In genomic region chr7:117250245-117250644, GRCh38 we compare ENCODE assay signal across 32 cellular contexts.
"Had no signal": no experiment of that assay in that cellular context is flagged by ENCODE, and none has a peak within 500 bp of the region (broad histone marks: within the 10 kb centered on the region; RNA-seq: fewer than 3 reads in every experiment).

No MANE protein-coding gene starts in this region.

- H3K27me3 ChIP-seq: ascending aorta, brain microvascular endothelial cell, esophagus muscularis mucosa, gastrocnemius medialis had no signal

- H3K4me3 ChIP-seq: ascending aorta, esophagus muscularis mucosa, gastrocnemius medialis, heart left ventricle had no signal

- H3K4me1 Mint-ChIP-seq: activated CD4-positive, alpha-beta T cell treated with anti-CD3 and anti-CD28 coated beads for 36 hours; activated CD4-positive, alpha-beta T cell treated with anti-CD3 and anti-CD28 coated beads, Interleukin-2, amount 10 ng/mL, durations not matched to agents 24 days and 14 days; activated CD8-positive, alpha-beta memory T cell treated with anti-CD3 and anti-CD28 coated beads, Interleukin-2, amount 10 ng/mL, durations not matched to agents 7 days and 5 days; activated naive CD4-positive, alpha-beta T cell treated with anti-CD3 and anti-CD28 coated beads, Interleukin-2, amount 10 ng/mL, durations not matched to agents 7 days and 5 days; activated naive CD8-positive, alpha-beta T cell treated with anti-CD3 and anti-CD28 coated beads, Interleukin-2, amount 10 ng/mL, durations not matched to agents 7 days and 5 days had no signal

- H3K36me3 Mint-ChIP-seq: activated CD4-positive, alpha-beta memory T cell treated with anti-CD3 and anti-CD28 coated beads for 36 hours; activated CD8-positive, alpha-beta memory T cell treated with anti-CD3 and anti-CD28 coated beads, Interleukin-2, amount 10 ng/mL, durations not matched to agents 7 days and 5 days; activated naive CD4-positive, alpha-beta T cell treated with anti-CD3 and anti-CD28 coated beads, Interleukin-2, amount 10 ng/mL, durations not matched to agents 7 days and 5 days; activated naive CD8-positive, alpha-beta T cell treated with anti-CD3 and anti-CD28 coated beads, Interleukin-2, amount 10 ng/mL, durations not matched to agents 7 days and 5 days had no signal

- H3K9me3 ChIP-seq: ascending aorta, esophagus muscularis mucosa, gastrocnemius medialis had no signal

- H3K4me3 Mint-ChIP-seq: activated CD4-positive, alpha-beta memory T cell treated with anti-CD3 and anti-CD28 coated beads for 36 hours; activated CD4-positive, alpha-beta T cell treated with anti-CD3 and anti-CD28 coated beads for 36 hours; activated CD4-positive, alpha-beta T cell treated with anti-CD3 and anti-CD28 coated beads, Interleukin-2, amount 10 ng/mL, durations not matched to agents 24 days and 14 days; activated CD8-positive, alpha-beta memory T cell treated with anti-CD3 and anti-CD28 coated beads, Interleukin-2, amount 10 ng/mL, durations not matched to agents 7 days and 5 days; activated CD8-positive, alpha-beta T cell treated with anti-CD3 and anti-CD28 coated beads, Interleukin-2, amount 10 ng/mL, durations not matched to agents 7 days and 5 days; activated naive CD4-positive, alpha-beta T cell treated with anti-CD3 and anti-CD28 coated beads, Interleukin-2, amount 10 ng/mL, durations not matched to agents 7 days and 5 days; activated naive CD8-positive, alpha-beta T cell treated with anti-CD3 and anti-CD28 coated beads, Interleukin-2, amount 10 ng/mL, durations not matched to agents 7 days and 5 days; activated T-helper 1 cell treated with anti-CD3 and anti-CD28 coated beads, Interleukin-12 subunit alpha, Interleukin-12 subunit beta, Interleukin-2, Interleukin-4 antibody, amounts not matched to agents 30 ng/mL and 10 ng/mL and 1 ng/mL, durations not matched to agents 14 hours and 24 hours and 36 hours; effector memory CD8-positive, alpha-beta T cell had no signal

- H3K36me3 ChIP-seq: ascending aorta, brain microvascular endothelial cell, esophagus muscularis mucosa, gastrocnemius medialis, heart left ventricle had no signal

- H3K27ac ChIP-seq: ascending aorta, esophagus muscularis mucosa, foreskin keratinocyte, gastrocnemius medialis, heart left ventricle had no signal

- H3K27me3 Mint-ChIP-seq: activated CD4-positive, alpha-beta T cell treated with anti-CD3 and anti-CD28 coated beads, Interleukin-2, amount 10 ng/mL, durations not matched to agents 24 days and 14 days; activated naive CD8-positive, alpha-beta T cell treated with anti-CD3 and anti-CD28 coated beads, Interleukin-2, amount 10 ng/mL, durations not matched to agents 7 days and 5 days had no signal

- H3K27ac Mint-ChIP-seq: activated CD4-positive, alpha-beta memory T cell treated with anti-CD3 and anti-CD28 coated beads for 36 hours; activated CD4-positive, alpha-beta T cell treated with anti-CD3 and anti-CD28 coated beads for 36 hours; activated CD4-positive, alpha-beta T cell treated with anti-CD3 and anti-CD28 coated beads, Interleukin-2, amount 10 ng/mL, durations not matched to agents 24 days and 14 days; activated CD8-positive, alpha-beta memory T cell treated with anti-CD3 and anti-CD28 coated beads, Interleukin-2, amount 10 ng/mL, durations not matched to agents 7 days and 5 days; activated CD8-positive, alpha-beta T cell treated with anti-CD3 and anti-CD28 coated beads, Interleukin-2, amount 10 ng/mL, durations not matched to agents 7 days and 5 days; activated naive CD4-positive, alpha-beta T cell treated with anti-CD3 and anti-CD28 coated beads, Interleukin-2, amount 10 ng/mL, durations not matched to agents 7 days and 5 days; activated naive CD4-positive, alpha-beta T cell treated with anti-CD3 and anti-CD28 coated beads, Interleukin-2, amount 50 U/mL, for 72 hours; activated naive CD8-positive, alpha-beta T cell treated with anti-CD3 and anti-CD28 coated beads, Interleukin-2, amount 10 ng/mL, durations not matched to agents 7 days and 5 days; activated T-helper 1 cell treated with anti-CD3 and anti-CD28 coated beads, Interleukin-12 subunit alpha, Interleukin-12 subunit beta, Interleukin-2, Interleukin-4 antibody, amounts not matched to agents 30 ng/mL and 10 ng/mL and 1 ng/mL, durations not matched to agents 14 hours and 24 hours and 36 hours; activated T-helper 2 cell treated with anti-CD3 and anti-CD28 coated beads, Interferon-gamma antibody, Interleukin-2, Interleukin-4, amounts not matched to agents 10 μg/mL and 5 μg/mL and 100 μg/mL, durations not matched to agents 14 hours and 24 hours and 36 hours; effector memory CD8-positive, alpha-beta T cell had no signal

- H3K4me1 ChIP-seq: ascending aorta, esophagus muscularis mucosa, foreskin keratinocyte, gastrocnemius medialis, heart left ventricle had no signal

- H3K9me3 Mint-ChIP-seq: activated CD4-positive, alpha-beta memory T cell treated with anti-CD3 and anti-CD28 coated beads for 36 hours; activated CD4-positive, alpha-beta T cell treated with anti-CD3 and anti-CD28 coated beads, Interleukin-2, amount 10 ng/mL, durations not matched to agents 24 days and 14 days; activated naive CD4-positive, alpha-beta T cell treated with anti-CD3 and anti-CD28 coated beads, Interleukin-2, amount 10 ng/mL, durations not matched to agents 7 days and 5 days; activated naive CD8-positive, alpha-beta T cell treated with anti-CD3 and anti-CD28 coated beads, Interleukin-2, amount 10 ng/mL, durations not matched to agents 7 days and 5 days; activated T-helper 1 cell treated with anti-CD3 and anti-CD28 coated beads, Interleukin-12 subunit alpha, Interleukin-12 subunit beta, Interleukin-2, Interleukin-4 antibody, amounts not matched to agents 30 ng/mL and 10 ng/mL and 1 ng/mL, durations not matched to agents 14 hours and 24 hours and 36 hours; activated T-helper 2 cell treated with anti-CD3 and anti-CD28 coated beads, Interferon-gamma antibody, Interleukin-2, Interleukin-4, amounts not matched to agents 10 μg/mL and 5 μg/mL and 100 μg/mL, durations not matched to agents 14 hours and 24 hours and 36 hours had no signal

- ATAC-seq: activated CD4-positive, alpha-beta T cell treated with anti-CD3 and anti-CD28 coated beads for 36 hours; activated CD8-positive, alpha-beta memory T cell treated with anti-CD3 and anti-CD28 coated beads, Interleukin-2, amount 10 ng/mL, durations not matched to agents 7 days and 5 days; activated CD8-positive, alpha-beta T cell treated with anti-CD3 and anti-CD28 coated beads, Interleukin-2, amount 10 ng/mL, durations not matched to agents 7 days and 5 days; activated naive CD4-positive, alpha-beta T cell treated with anti-CD3 and anti-CD28 coated beads, Interleukin-2, amount 50 U/mL, for 72 hours; effector memory CD8-positive, alpha-beta T cell; foreskin keratinocyte; gastrocnemius medialis; heart left ventricle had no signal

- FAIRE-seq: colon had no signal

- DNase-seq: activated CD4-positive, alpha-beta memory T cell treated with anti-CD3 and anti-CD28 coated beads for 36 hours; activated CD4-positive, alpha-beta T cell treated with anti-CD3 and anti-CD28 coated beads for 36 hours; activated CD4-positive, alpha-beta T cell treated with anti-CD3 and anti-CD28 coated beads, Interleukin-2, amount 10 ng/mL, durations not matched to agents 24 days and 14 days; activated CD4-positive, CD25-positive, alpha-beta regulatory T cell; activated CD4-positive, CD25-positive, alpha-beta regulatory T cell treated with anti-CD3 and anti-CD28 coated beads, Interleukin-2, amount 50 U/mL, for 72 hours; activated CD8-positive, alpha-beta memory T cell treated with anti-CD3 and anti-CD28 coated beads, Interleukin-2, amount 10 ng/mL, durations not matched to agents 7 days and 5 days; activated CD8-positive, alpha-beta memory T cell treated with anti-CD3 and anti-CD28 coated beads, Interleukin-2, amount 50 U/mL, for 4 hours; activated CD8-positive, alpha-beta T cell treated with anti-CD3 and anti-CD28 coated beads, Interleukin-2, amount 10 ng/mL, durations not matched to agents 7 days and 5 days; activated gamma-delta T cell; activated naive CD4-positive, alpha-beta T cell; activated naive CD4-positive, alpha-beta T cell treated with anti-CD3 and anti-CD28 coated beads, Interleukin-2, amount 10 ng/mL, durations not matched to agents 7 days and 5 days; activated naive CD8-positive, alpha-beta T cell treated with anti-CD3 and anti-CD28 coated beads, Interleukin-2, amount 10 ng/mL, durations not matched to agents 7 days and 5 days; activated T-cell treated with anti-CD3 and anti-CD28 coated beads, Interleukin-2, amount 50 U/mL, for 1 hour; activated T-cell treated with anti-CD3 and anti-CD28 coated beads, Interleukin-2, amount 50 U/mL, for 48 hours; brain microvascular endothelial cell; caudate nucleus; cortex of kidney; dermis blood vessel endothelial cell; effector CD4-positive, alpha-beta T cell; effector memory CD8-positive, alpha-beta T cell; erythroblast; foreskin keratinocyte; gastrocnemius medialis; glutamatergic neuron; heart left ventricle; T-helper 2 cell had no signal
